Comparison of ENCODE assay signal across 25 cellular contexts in genomic region chr22:23673826-23674690, GRCh38. TPM values are rescaled to one million over a fixed set of nuclear protein-coding genes. Genes with fewer than 3 reads are reported as not detected.
DNase-seq lines count a peak whose midpoint lies in the region; ATAC-seq and TF ChIP-seq lines count a peak whose summit lies in the region.
"Had no signal": no experiment of that assay in that cellular context is flagged by ENCODE, and none has a peak within 500 bp of the region (broad histone marks: within the 10 kb centered on the region; RNA-seq: fewer than 3 reads in every experiment).

No MANE protein-coding gene starts in this region.

- H3K14ac ChIP-seq in mesenchymal stem cell (ENCODE audit: low read length in 2 of 2): no peak overlapping the region

- H3K9me3 ChIP-seq in mesenchymal stem cell (ENCODE audit: control insufficient read depth, low read length) (no peaks in the 10 kb centered on the region), aorta (ENCODE audit: control insufficient read depth, low read length) (no peaks in the 10 kb centered on the region)
- H3K9me3 ChIP-seq: body of pancreas, tibial nerve had no signal

- no peak overlapping the region for H2BK15ac ChIP-seq in mesenchymal stem cell (ENCODE audit: low read depth, poor library complexity, severe bottlenecking)

- H3K36me3 ChIP-seq in mesenchymal stem cell (ENCODE audit: control insufficient read depth in 1 of 2, insufficient read depth in 2 of 2, low read depth in 1 of 2, low read length in 2 of 2): peaks cover under 1 to 7% of the 10 kb centered on the region in 2 experiments
- no peaks in the 10 kb centered on the region for H3K36me3 ChIP-seq in aorta (ENCODE audit: control insufficient read depth in 1 of 2, insufficient read depth in 2 of 2, low read length in 1 of 2)

- no peak overlapping the region for H2AK5ac ChIP-seq in mesenchymal stem cell (ENCODE audit: low read length, severe bottlenecking)

- H3K18ac ChIP-seq in mesenchymal stem cell (ENCODE audit: low read depth in 1 of 2, low read length in 2 of 2): no peak overlapping the region

- no peak overlapping the region for H3K23ac ChIP-seq in mesenchymal stem cell (ENCODE audit: low read length in 2 of 2)

- H2BK12ac ChIP-seq in mesenchymal stem cell (ENCODE audit: low read length in 2 of 2): no peak overlapping the region

- no peaks in the 10 kb centered on the region for H3K27me3 ChIP-seq in mesenchymal stem cell (ENCODE audit: control insufficient read depth in 1 of 2, insufficient read depth in 1 of 2, low read length in 2 of 2)
- no peaks in the 10 kb centered on the region for H3K27me3 ChIP-seq in aorta (ENCODE audit: control insufficient read depth in 1 of 2, insufficient read depth in 2 of 2, low read length in 1 of 2)
- H3K27me3 ChIP-seq: body of pancreas, hepatocyte, tibial nerve had no signal

- H3K4me3 ChIP-seq in mesenchymal stem cell (ENCODE audit: insufficient read depth in 1 of 2, low read depth in 1 of 2, low read length in 2 of 2) (no peak overlapping the region), aorta (ENCODE audit: low read length in 2 of 2) (no peak overlapping the region)
- H3K4me3 ChIP-seq: body of pancreas, hepatocyte, tibial nerve had no signal

- TF ChIP-seq CTCF in natural killer cell (IDR thresholded peaks at IDR 0.05): no peak
- no peak for TF ChIP-seq CTCF in chondrocyte (IDR thresholded peaks at IDR 0.05)

- H3K27ac ChIP-seq in mesenchymal stem cell (ENCODE audit: low read length, poor library complexity, severe bottlenecking) (no peak overlapping the region), aorta (ENCODE audit: low read depth in 1 of 2, low read length in 2 of 2) (no peak overlapping the region)
- H3K27ac ChIP-seq: body of pancreas, C4-2B, hepatocyte, tibial nerve had no signal

- WGBS in mesenchymal stem cell: 87% methylated on average over 25 of the region's 26 CpGs
- 78 to 90% methylated on average over 22 to 26 of the region's 26 CpGs for WGBS in aorta, 2 donors

- no peak overlapping the region for H3K4me3 Mint-ChIP-seq in natural killer cell
- H3K4me3 Mint-ChIP-seq in natural killer cell treated with Interleukin-12 subunit alpha and Interleukin-12 subunit beta and Interleukin-15 and Interleukin-18, amount 100 ng/mL, for 72 hours: no peak overlapping the region
- no peak overlapping the region for H3K4me3 Mint-ChIP-seq in chondrocyte (ENCODE audit: unreplicated experiment)
- H3K4me3 Mint-ChIP-seq: activated CD8-positive, alpha-beta memory T cell treated with anti-CD3 and anti-CD28 coated beads, Interleukin-2, amount 10 ng/mL, durations not matched to agents 7 days and 5 days; activated naive CD8-positive, alpha-beta T cell treated with anti-CD3 and anti-CD28 coated beads, Interleukin-2, amount 10 ng/mL, durations not matched to agents 7 days and 5 days; stimulated activated naive CD8-positive, alpha-beta T cell treated with anti-CD3 and anti-CD28 coated beads, Interleukin-15, amount 100 ng/mL, for 72 hours had no signal

- ATAC-seq in natural killer cell (no peak), aorta (ENCODE audit: low FRiP score) (no peak)
- no peak for ATAC-seq in natural killer cell treated with Interleukin-12 subunit alpha and Interleukin-12 subunit beta and Interleukin-15 and Interleukin-18, amount 100 ng/mL, for 72 hours
- ATAC-seq: body of pancreas; SK-N-SH treated with all-trans-retinoic acid at 6 μM for 48 hours; stimulated activated naive CD8-positive, alpha-beta T cell treated with anti-CD3 and anti-CD28 coated beads, Interleukin-15, amount 100 ng/mL, for 72 hours had no signal

- no peak overlapping the region for H4K8ac ChIP-seq in mesenchymal stem cell (ENCODE audit: low read length)

- H3K9ac ChIP-seq in mesenchymal stem cell (ENCODE audit: low read length): no peak overlapping the region

- H3K4me1 ChIP-seq in mesenchymal stem cell (ENCODE audit: control insufficient read depth, insufficient read depth, low read depth, low read length) (peaks cover 34% of the 10 kb centered on the region), aorta (ENCODE audit: control insufficient read depth in 1 of 2, insufficient read depth in 2 of 2, low read length in 2 of 2) (no peaks in the 10 kb centered on the region)

- H3K79me1 ChIP-seq in mesenchymal stem cell (replicated peaks; ENCODE audit: low read length, poor library complexity, severe bottlenecking): peaks cover 2% of the 10 kb centered on the region

- H3K27me3 Mint-ChIP-seq in natural killer cell (ENCODE audit: low read depth in 2 of 2) (no peaks in the 10 kb centered on the region), chondrocyte (ENCODE audit: low read depth) (no peaks in the 10 kb centered on the region)
- no peaks in the 10 kb centered on the region for H3K27me3 Mint-ChIP-seq in natural killer cell treated with Interleukin-12 subunit alpha and Interleukin-12 subunit beta and Interleukin-15 and Interleukin-18, amount 100 ng/mL, for 72 hours
- H3K27me3 Mint-ChIP-seq: activated CD8-positive, alpha-beta memory T cell treated with anti-CD3 and anti-CD28 coated beads, Interleukin-2, amount 10 ng/mL, durations not matched to agents 7 days and 5 days; activated naive CD8-positive, alpha-beta T cell treated with anti-CD3 and anti-CD28 coated beads, Interleukin-2, amount 10 ng/mL, durations not matched to agents 7 days and 5 days; stimulated activated naive CD8-positive, alpha-beta T cell treated with anti-CD3 and anti-CD28 coated beads, Interleukin-15, amount 100 ng/mL, for 72 hours had no signal

- H3K4me2 ChIP-seq in mesenchymal stem cell (ENCODE audit: low read length, poor library complexity, severe bottlenecking): no peak overlapping the region
- H3K4me2 ChIP-seq: hepatocyte had no signal

- H4K91ac ChIP-seq in mesenchymal stem cell (ENCODE audit: low read length): peak overlapping the region; percentile 28

- H3K9me3 Mint-ChIP-seq in natural killer cell: no peaks in the 10 kb centered on the region
- H3K9me3 Mint-ChIP-seq in natural killer cell treated with Interleukin-12 subunit alpha and Interleukin-12 subunit beta and Interleukin-15 and Interleukin-18, amount 100 ng/mL, for 72 hours: no peaks in the 10 kb centered on the region
- no peaks in the 10 kb centered on the region for H3K9me3 Mint-ChIP-seq in chondrocyte (ENCODE audit: low read depth)
- H3K9me3 Mint-ChIP-seq: activated naive CD8-positive, alpha-beta T cell treated with anti-CD3 and anti-CD28 coated beads, Interleukin-2, amount 10 ng/mL, durations not matched to agents 7 days and 5 days; stimulated activated naive CD8-positive, alpha-beta T cell treated with anti-CD3 and anti-CD28 coated beads, Interleukin-15, amount 100 ng/mL, for 72 hours had no signal

- H3K27ac Mint-ChIP-seq in natural killer cell (peak overlapping the region; percentile 68 to 73), chondrocyte (ENCODE audit: unreplicated experiment) (no peak overlapping the region)
- peak overlapping the region in 1 of 2 donors; percentile 77 for H3K27ac Mint-ChIP-seq in natural killer cell treated with Interleukin-12 subunit alpha and Interleukin-12 subunit beta and Interleukin-15 and Interleukin-18, amount 100 ng/mL, for 72 hours

- no peak overlapping the region for H2BK5ac ChIP-seq in mesenchymal stem cell (ENCODE audit: low read depth, low read length, poor library complexity, severe bottlenecking)

- H3K4me1 Mint-ChIP-seq in natural killer cell (peaks cover 17 to 56% of the 10 kb centered on the region in 2 donors), chondrocyte (ENCODE audit: low read depth) (no peaks in the 10 kb centered on the region)
- H3K4me1 Mint-ChIP-seq in natural killer cell treated with Interleukin-12 subunit alpha and Interleukin-12 subunit beta and Interleukin-15 and Interleukin-18, amount 100 ng/mL, for 72 hours (ENCODE audit: low read depth in 2 of 2): peaks cover 14 to 36% of the 10 kb centered on the region in 2 donors

- intact Hi-C loops in natural killer cell (cut with micrococcal nuclease) (no loop called here), aorta (cut with DNase I) (no loop called here)

- no peak overlapping the region for H3K4ac ChIP-seq in mesenchymal stem cell (ENCODE audit: low read depth in 1 of 2, low read length in 2 of 2)

- no peak overlapping the region for H2BK120ac ChIP-seq in mesenchymal stem cell (ENCODE audit: low read depth, low read length)

- H2AFZ ChIP-seq in mesenchymal stem cell (ENCODE audit: low read depth, low read length): no peak overlapping the region
- H2AFZ ChIP-seq: hepatocyte had no signal

- H3K36me3 Mint-ChIP-seq in natural killer cell (no peaks in the 10 kb centered on the region), chondrocyte (ENCODE audit: low read depth) (peaks cover 1% of the 10 kb centered on the region)
- no peaks in the 10 kb centered on the region for H3K36me3 Mint-ChIP-seq in natural killer cell treated with Interleukin-12 subunit alpha and Interleukin-12 subunit beta and Interleukin-15 and Interleukin-18, amount 100 ng/mL, for 72 hours

- DNase-seq in natural killer cell (no peak), chondrocyte (ENCODE audit: low spot score) (peak; percentile 77), mesenchymal stem cell (no peak), aorta (peak; percentile 41 to 63), T-helper 9 cell (no peak)
- DNase-seq in natural killer cell treated with Interleukin-12 subunit alpha and Interleukin-12 subunit beta and Interleukin-15 and Interleukin-18, amount 100 ng/mL, for 72 hours (ENCODE audit: low spot score): no peak
- no peak for DNase-seq in activated effector memory CD4-positive, alpha-beta T cell treated with anti-CD3 and anti-CD28 coated beads, Interleukin-2, amount 50 U/mL, for 16 hours
- DNase-seq in stimulated activated naive CD4-positive, alpha-beta T cell treated with Interleukin-2 at 50 U/mL for 16 hours (lab: John Stamatoyannopoulos, UW): no peak
- DNase-seq: activated CD8-positive, alpha-beta memory T cell treated with anti-CD3 and anti-CD28 coated beads, Interleukin-2, amount 10 ng/mL, durations not matched to agents 7 days and 5 days; activated naive CD8-positive, alpha-beta T cell treated with anti-CD3 and anti-CD28 coated beads, Interleukin-2, amount 10 ng/mL, durations not matched to agents 7 days and 5 days; body of pancreas; DMS153; Karpas-422; NCI-H187; NK-92 treated with Interleukin-12 subunit alpha and Interleukin-12 subunit beta, amount 100 ng/mL, for 24 hours; stimulated activated CD4-positive, alpha-beta T cell treated with anti-CD3 and anti-CD28 coated beads, Interleukin-2, amount 100 ng/mL, for 48 hours; stimulated activated naive CD8-positive, alpha-beta T cell treated with anti-CD3 and anti-CD28 coated beads, Interleukin-15, amount 100 ng/mL, for 72 hours had no signal

RNA-seq across cellular contexts. Expression of gene RGL4, which starts 16.8 kb away (rescaled TPM):
- total RNA-seq in natural killer cell: 10 to 100 TPM; 11.6 to 14.5 (median 12.7) TPM
- 10 to 100 TPM in 1 of 2 donors, 1 to 10 TPM in 1; 6.5 to 10.2 TPM for total RNA-seq in natural killer cell treated with Interleukin-12 subunit alpha and Interleukin-12 subunit beta and Interleukin-15 and Interleukin-18, amount 100 ng/mL, for 72 hours
- total RNA-seq in chondrocyte: not detected in 3 replicates
- polyA plus RNA-seq in mesenchymal stem cell (2013, experiment 1 of 2): not detected
- polyA plus RNA-seq in mesenchymal stem cell (2013, experiment 2 of 2): not detected
- total RNA-seq in aorta: 1 to 10 TPM; 1.2 to 1.4 TPM
- under 1 TPM; 0.59 to 0.63 TPM for polyA plus RNA-seq in aorta
- total RNA-seq: body of pancreas, endothelial cell of umbilical vein, hepatocyte, HT-29, tibial nerve had no signal
- polyA plus RNA-seq: endothelial cell of umbilical vein, keratinocyte had no signal

RNA-seq across cellular contexts. Expression of gene DRICH1, which starts 41.9 kb away (rescaled TPM):
- total RNA-seq in natural killer cell: 1 to 10 TPM; 2.3 to 3.2 (median 3.1) TPM
- 1 to 10 TPM; 1.5 to 2.0 TPM for total RNA-seq in natural killer cell treated with Interleukin-12 subunit alpha and Interleukin-12 subunit beta and Interleukin-15 and Interleukin-18, amount 100 ng/mL, for 72 hours
- total RNA-seq in chondrocyte: not detected in 3 replicates
- polyA plus RNA-seq in mesenchymal stem cell (2013, experiment 1 of 2): 0.11 TPM
- polyA plus RNA-seq in mesenchymal stem cell (2013, experiment 2 of 2): 0.07 TPM
- 1 to 10 TPM in 1 of 2 donors, not detected in 1; 1.4 TPM for total RNA-seq in aorta
- under 1 TPM in 1 of 2 donors, not detected in 1; 0.38 TPM for polyA plus RNA-seq in aorta
- total RNA-seq: body of pancreas, endothelial cell of umbilical vein, hepatocyte, HT-29, NCI-H460 had no signal
- polyA plus RNA-seq: hepatocyte had no signal

Comparison
In these comparisons a context has a peak if more than half of its experiments do, and no peak if none do; other contexts are left out.
1. DNase-seq: peak in chondrocyte (single experiment) and aorta (2 of 2); none in natural killer cell (single experiment), natural killer cell treated with Interleukin-12 subunit alpha and Interleukin-12 subunit beta and Interleukin-15 and Interleukin-18, amount 100 ng/mL, for 72 hours (single experiment), mesenchymal stem cell (single experiment), activated effector memory CD4-positive, alpha-beta T cell treated with anti-CD3 and anti-CD28 coated beads, Interleukin-2, amount 50 U/mL, for 16 hours (single experiment), stimulated activated naive CD4-positive, alpha-beta T cell treated with Interleukin-2 at 50 U/mL for 16 hours (single experiment) and T-helper 9 cell (single experiment).